In the genomic region with DNA sequence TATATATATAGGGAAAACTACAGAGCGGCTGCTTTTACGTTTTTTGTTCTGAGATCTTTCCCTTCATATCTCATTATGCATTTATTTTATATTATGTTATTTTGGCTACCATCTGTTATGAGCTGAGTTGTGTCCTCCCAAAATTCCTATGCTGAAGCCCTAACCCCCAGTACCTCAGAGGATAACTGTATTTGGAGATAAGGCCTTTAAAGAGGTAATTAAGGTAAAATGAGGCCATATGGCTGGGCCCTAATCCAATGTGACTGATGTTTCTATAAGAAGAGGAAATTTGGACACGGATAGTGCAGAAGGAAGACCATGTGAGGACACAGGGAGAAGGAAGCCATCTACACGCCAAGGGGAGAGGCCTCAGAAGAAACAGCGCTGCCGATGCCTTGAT, we compare ENCODE assay signal across 14 cellular contexts.
A peak's percentile ranks its signal among the peaks of the same experiment; 100 is the strongest.
DNase-seq lines count a peak whose midpoint lies in the region; ATAC-seq and TF ChIP-seq lines count a peak whose summit lies in the region.
"Had no signal": no experiment of that assay in that cellular context is flagged by ENCODE, and none has a peak within 500 bp of the region (broad histone marks: within the 10 kb centered on the region; RNA-seq: fewer than 3 reads in every experiment).

No MANE protein-coding gene starts in this region.

- DNase-seq in GM23338 (ENCODE audit: low spot score) (no peak), NCI-H82 (lab: John Stamatoyannopoulos, UW) (peak; percentile 93), neuronal stem cell (ENCODE audit: low spot score) (no peak), inferior parietal cortex (ENCODE audit: extremely low spot score) (no peak)
- no peak for DNase-seq in central memory CD4-positive, alpha-beta T cell
- DNase-seq: C1 segment of cervical spinal cord; CD4-positive, alpha-beta memory T cell; DND-41; GDM1 had no signal

- H3K79me1 ChIP-seq in neuronal stem cell (ENCODE audit: low read depth, low read length) = no peaks in the 10 kb centered on the region

- H4K8ac ChIP-seq in neuronal stem cell (ENCODE audit: low read depth, low read length) = no peak overlapping the region

- H3K27ac ChIP-seq in GM23338 (ENCODE audit: low read depth) (no peak overlapping the region), VCaP (peak overlapping the region; percentile 63), neuronal stem cell (replicated peaks; ENCODE audit: low read length) (no peak overlapping the region)
- H3K27ac ChIP-seq: HL-60 had no signal

- no peak for TF ChIP-seq CTCF in GM23338 (conservative IDR thresholded peaks at IDR 0.05; ENCODE audit: low read depth in 2 of 2)
- no peak for TF ChIP-seq CTCF in VCaP (conservative IDR thresholded peaks at IDR 0.05)

- no peak overlapping the region for H3K14ac ChIP-seq in neuronal stem cell (ENCODE audit: low read length)

- WGBS in neuronal stem cell (ENCODE audit: extremely low coverage in 2 of 2, insufficient read length in 2 of 2, insufficient replicate concordance in 1 of 2), 2 donors = no CpG with 5 or more reads among the region's 6 CpGs

- no peaks in the 10 kb centered on the region for H3F3A ChIP-seq in GM23338 (replicated peaks; ENCODE audit: low read depth)

- H2BK12ac ChIP-seq in neuronal stem cell (ENCODE audit: low read length) = no peak overlapping the region

- H2AFZ ChIP-seq in GM23338 = peak overlapping the region; percentile 72; the same call in 1 of the 2 replicates
- H2AFZ ChIP-seq in neuronal stem cell (ENCODE audit: low read length) = no peak overlapping the region

- H3K9me3 ChIP-seq in neuronal stem cell (replicated peaks in 1 of 2; ENCODE audit: control insufficient read depth in 2 of 2, insufficient read depth in 1 of 2, low read depth in 1 of 2, low read length in 2 of 2) = no peaks in the 10 kb centered on the region

- no peak overlapping the region for H4K91ac ChIP-seq in neuronal stem cell (ENCODE audit: low read depth, low read length, poor library complexity)

- peak overlapping the region; percentile 35 for H3K18ac ChIP-seq in neuronal stem cell (ENCODE audit: low read length)

- H3K4me3 ChIP-seq in GM23338 = no peak overlapping the region
- no peak overlapping the region for H3K4me3 ChIP-seq in neuronal stem cell (ENCODE audit: low read length in 2 of 2)

- H2BK5ac ChIP-seq in neuronal stem cell (ENCODE audit: low read length) = no peak overlapping the region

- H3K9me3 Mint-ChIP-seq in GM23338 = peaks cover 3% of the 10 kb centered on the region; the same call in 1 of the 3 replicates

- H4K20me1 ChIP-seq in GM23338 (replicated peaks; ENCODE audit: insufficient read depth) = no peaks in the 10 kb centered on the region

- no peaks in the 10 kb centered on the region for H3K36me3 Mint-ChIP-seq in GM23338 (ENCODE audit: low read depth)
- H3K36me3 Mint-ChIP-seq: CD4-positive, alpha-beta memory T cell had no signal

- H3K27me3 Mint-ChIP-seq in GM23338 (ENCODE audit: insufficient read depth, low read depth, poor library complexity) = peaks cover 1% of the 10 kb centered on the region
- H3K27me3 Mint-ChIP-seq: B cell had no signal

- no peak overlapping the region for H2BK15ac ChIP-seq in neuronal stem cell (ENCODE audit: low read length)

- H3K4me1 ChIP-seq in GM23338 (ENCODE audit: insufficient read depth) (no peaks in the 10 kb centered on the region), neuronal stem cell (ENCODE audit: control insufficient read depth in 2 of 2, insufficient read depth in 1 of 2, low read depth in 1 of 2, low read length in 2 of 2) (peaks cover 0 to 3% of the 10 kb centered on the region in 2 donors)

- peaks cover 1% of the 10 kb centered on the region; the same call in 2 of the 3 replicates for H3K4me1 Mint-ChIP-seq in GM23338
- H3K4me1 Mint-ChIP-seq: B cell; CD4-positive, alpha-beta memory T cell had no signal

- H3K9ac ChIP-seq in neuronal stem cell (ENCODE audit: low read depth, low read length, poor library complexity) = no peak overlapping the region

- H3K79me2 ChIP-seq in GM23338 (replicated peaks; ENCODE audit: insufficient read depth) = no peaks in the 10 kb centered on the region

- H2AK5ac ChIP-seq in neuronal stem cell (ENCODE audit: low read depth, low read length) = no peak overlapping the region

- H3K4me2 ChIP-seq in GM23338 = no peak overlapping the region
- no peak overlapping the region for H3K4me2 ChIP-seq in neuronal stem cell (ENCODE audit: insufficient read depth, low read length, poor library complexity, severe bottlenecking)

- H3K4ac ChIP-seq in neuronal stem cell (ENCODE audit: low read length) = no peak overlapping the region

- no peak overlapping the region for H3K23ac ChIP-seq in neuronal stem cell (ENCODE audit: low read depth, low read length, poor library complexity)

- H3K27me3 ChIP-seq in GM23338 (ENCODE audit: insufficient read depth) (no peaks in the 10 kb centered on the region), neuronal stem cell (ENCODE audit: control insufficient read depth in 3 of 3, insufficient read depth in 3 of 3, low read depth in 1 of 3, low read length in 3 of 3) (no peaks in the 10 kb centered on the region)

- H2BK120ac ChIP-seq in neuronal stem cell (ENCODE audit: low read depth, low read length) = no peak overlapping the region

- H3K36me3 ChIP-seq in GM23338 (ENCODE audit: insufficient read depth) (no peaks in the 10 kb centered on the region), neuronal stem cell (replicated peaks in 1 of 2; ENCODE audit: control insufficient read depth in 2 of 2, insufficient read depth in 2 of 2, low read length in 2 of 2) (no peaks in the 10 kb centered on the region)

- ATAC-seq in GM23338 (no peak), HG02885 (IDR thresholded peaks at IDR 0.05; ENCODE audit: poor library complexity, unreplicated experiment) (no peak)
- ATAC-seq: HCT116 had no signal

- no peak overlapping the region for H3K27ac Mint-ChIP-seq in GM23338
- H3K27ac Mint-ChIP-seq: B cell; CD4-positive, alpha-beta memory T cell had no signal

- H3K4me3 Mint-ChIP-seq in GM23338 = no peak overlapping the region
- H3K4me3 Mint-ChIP-seq: B cell; CD4-positive, alpha-beta memory T cell had no signal

- H3K9me2 ChIP-seq in GM23338 (ENCODE audit: insufficient read depth) = no peaks in the 10 kb centered on the region

TF ChIP-seq in GM23338, 12 proteins besides CTCF, POLR2A, EP300 and RAD21:
- TF ChIP-seq EZH2phosphoT487 (IDR thresholded peaks at IDR 0.05; ENCODE audit: unreplicated experiment) (no peak), CREB1 (CRISPR knock-in tag; IDR thresholded peaks at IDR 0.05; ENCODE audit: low read depth) (no peak), ZNF331 (CRISPR knock-in tag; IDR thresholded peaks at IDR 0.05; ENCODE audit: low read depth) (no peak)
